11 cellular contexts compared by ENCODE assay signal in genomic region chr15:74844319-74845207, GRCh38. TPM values are rescaled to one million over a fixed set of nuclear protein-coding genes. Genes with fewer than 3 reads are reported as not detected.
DNase-seq lines count a peak whose midpoint lies in the region; ATAC-seq, FAIRE-seq and TF ChIP-seq lines count a peak whose summit lies in the region.
"Had no signal": no experiment of that assay in that cellular context is flagged by ENCODE, and none has a peak within 500 bp of the region (broad histone marks: within the 10 kb centered on the region; RNA-seq: fewer than 3 reads in every experiment).

No MANE protein-coding gene starts in this region.

- intact Hi-C loops in activated CD4-positive, alpha-beta memory T cell treated with anti-CD3 and anti-CD28 coated beads for 36 hours (cut with micrococcal nuclease) = loop anchor here (1.0 to 5.0 kb wide), 5 partner anchors 26 to 608 kb away; partner anchors contain the start of genes CSK, FAM219B, MPI and SIN3A
- intact Hi-C loops in tibial artery (cut with DNase I; ENCODE audit: low total_unique reads) = no loop called here

- H3K27me3 Mint-ChIP-seq in activated T-cell treated with anti-CD3 and anti-CD28 coated beads, Interleukin-2, amount 50 U/mL, for 4 hours (ENCODE audit: low read depth) = no peaks in the 10 kb centered on the region
- no peaks in the 10 kb centered on the region for H3K27me3 Mint-ChIP-seq in activated CD4-positive, alpha-beta memory T cell treated with anti-CD3 and anti-CD28 coated beads for 36 hours

- FAIRE-seq in GM12892 (lab: Jason Lieb, UNC) = no peak

- ATAC-seq in activated T-cell treated with anti-CD3 and anti-CD28 coated beads, Interleukin-2, amount 50 U/mL, for 4 hours = peak in 1 of 2 donors; percentile 0

- peak overlapping the region; percentile 10 for H3K27ac ChIP-seq in mesodermal cell (ENCODE audit: low read depth, low read length, severe bottlenecking)
- H3K27ac ChIP-seq in tibial artery = peak overlapping the region; percentile 89 to 96
- H3K27ac ChIP-seq: SJSA1 had no signal

- H3K9me3 ChIP-seq in mesodermal cell (ENCODE audit: control insufficient read depth, low read length) = no peaks in the 10 kb centered on the region
- no peaks in the 10 kb centered on the region for H3K9me3 ChIP-seq in tibial artery
- H3K9me3 ChIP-seq: SJSA1 had no signal

- H3K9me3 Mint-ChIP-seq in activated T-cell treated with anti-CD3 and anti-CD28 coated beads, Interleukin-2, amount 50 U/mL, for 4 hours = no peaks in the 10 kb centered on the region
- no peaks in the 10 kb centered on the region for H3K9me3 Mint-ChIP-seq in activated CD4-positive, alpha-beta memory T cell treated with anti-CD3 and anti-CD28 coated beads for 36 hours

- H3K4me1 Mint-ChIP-seq in activated T-cell treated with anti-CD3 and anti-CD28 coated beads, Interleukin-2, amount 50 U/mL, for 4 hours (ENCODE audit: low read depth) = peaks cover 39% of the 10 kb centered on the region
- peaks cover 44% of the 10 kb centered on the region for H3K4me1 Mint-ChIP-seq in activated CD4-positive, alpha-beta memory T cell treated with anti-CD3 and anti-CD28 coated beads for 36 hours (ENCODE audit: low read depth)

- TF ChIP-seq CTCF in tibial artery (IDR thresholded peaks at IDR 0.05) = no peak

- H3K4me3 ChIP-seq in mesodermal cell (ENCODE audit: extremely low read depth, insufficient read depth, low read length, poor library complexity, severe bottlenecking) (no peak overlapping the region), tibial artery (no peak overlapping the region)
- H3K4me3 ChIP-seq: SJSA1 had no signal

- no peak for DNase-seq in activated T-cell treated with anti-CD3 and anti-CD28 coated beads, Interleukin-2, amount 50 U/mL, for 4 hours
- DNase-seq in activated T-cell treated with anti-CD3 and anti-CD28 coated beads for 4 hours (no peak), tibial artery (no peak), DMS 273 (lab: John Stamatoyannopoulos, UW; ENCODE audit: unreplicated experiment) (no peak), DMS153 (lab: John Stamatoyannopoulos, UW) (no peak), GM12892 (ENCODE audit: insufficient read length) (no peak)
- DNase-seq in activated CD4-positive, alpha-beta memory T cell treated with anti-CD3 and anti-CD28 coated beads for 36 hours = peak; percentile 27
- DNase-seq: NCI-H2081 treated with DMSO at 0.1 percent for 48 hours had no signal

- no peaks in the 10 kb centered on the region for H3K27me3 ChIP-seq in tibial artery
- H3K27me3 ChIP-seq: SJSA1 had no signal

- TF ChIP-seq POLR2A in GM12892 (IDR thresholded peaks at IDR 0.05; ENCODE audit: low read depth, low read length) = no peak

- peaks cover 23% of the 10 kb centered on the region for H3K36me3 Mint-ChIP-seq in activated T-cell treated with anti-CD3 and anti-CD28 coated beads, Interleukin-2, amount 50 U/mL, for 4 hours (ENCODE audit: insufficient read depth)
- H3K36me3 Mint-ChIP-seq in activated CD4-positive, alpha-beta memory T cell treated with anti-CD3 and anti-CD28 coated beads for 36 hours = peaks cover 32% of the 10 kb centered on the region

- H3K4me3 Mint-ChIP-seq in activated T-cell treated with anti-CD3 and anti-CD28 coated beads, Interleukin-2, amount 50 U/mL, for 4 hours = peak overlapping the region; percentile 59
- H3K4me3 Mint-ChIP-seq in activated CD4-positive, alpha-beta memory T cell treated with anti-CD3 and anti-CD28 coated beads for 36 hours = peak overlapping the region; percentile 92

- POLR2A ChIA-PET in activated CD4-positive, alpha-beta memory T cell treated with anti-CD3 and anti-CD28 coated beads for 36 hours (lab: Charles Lee) = interaction anchor here (0.8 to 2.4 kb wide), 4 partner anchors 25 to 1212 kb away, joined by 3 to 9 read pairs (median 5); partner anchors contain the start of gene MPI

- peak overlapping the region; percentile 93 for H3K27ac Mint-ChIP-seq in activated CD4-positive, alpha-beta memory T cell treated with anti-CD3 and anti-CD28 coated beads for 36 hours

- H3K36me3 ChIP-seq in mesodermal cell (ENCODE audit: control insufficient read depth, insufficient read depth, low read length) (peaks cover 40% of the 10 kb centered on the region), tibial artery (peaks cover 19 to 52% (median 39%) of the 10 kb centered on the region in 3 donors)

- 92 to 94% methylated on average over 5 to 6 of the region's 12 CpGs for WGBS in mesodermal cell (ENCODE audit: insufficient coverage in 2 of 2), 2 experiments

- H3K4me1 ChIP-seq in mesodermal cell (ENCODE audit: control insufficient read depth, insufficient read depth, low read length, poor library complexity, severe bottlenecking) (peaks cover 9% of the 10 kb centered on the region), tibial artery (peaks cover 0 to 28% (median 19%) of the 10 kb centered on the region in 4 donors)

- CTCF ChIA-PET in activated CD4-positive, alpha-beta memory T cell treated with anti-CD3 and anti-CD28 coated beads for 36 hours (lab: Charles Lee) = interaction anchor here (0.6 to 5.3 kb wide), 13 partner anchors 25 to 211 kb away, joined by 3 to 41 read pairs (median 4); partner anchors contain the start of genes CSK and FAM219B

RNA-seq across cellular contexts. Expression of gene ULK3, which starts 1.6 kb away (rescaled TPM):
- 10 to 100 TPM; 52.8 to 64.7 (median 64.0) TPM for total RNA-seq in activated T-cell treated with anti-CD3 and anti-CD28 coated beads, Interleukin-2, amount 50 U/mL, for 4 hours
- total RNA-seq in activated CD4-positive, alpha-beta memory T cell treated with anti-CD3 and anti-CD28 coated beads for 36 hours = 10 to 100 TPM; 51.4 to 57.6 TPM
- 23.7 TPM for polyA plus RNA-seq in mesodermal cell (2013, experiment 1 of 2)
- 17.1 TPM for polyA plus RNA-seq in mesodermal cell (2013, experiment 2 of 2)
- polyA plus RNA-seq in GM12892 (2012; ENCODE audit: missing spikeins) = 25.0 TPM

RNA-seq across cellular contexts. Expression of gene CPLX3, which starts 18.1 kb away (rescaled TPM):
- under 1 TPM in 2 of 3 donors, not detected in 1; 0.23 to 0.32 TPM for total RNA-seq in activated T-cell treated with anti-CD3 and anti-CD28 coated beads, Interleukin-2, amount 50 U/mL, for 4 hours
- total RNA-seq in activated CD4-positive, alpha-beta memory T cell treated with anti-CD3 and anti-CD28 coated beads for 36 hours = not detected
- polyA plus RNA-seq in mesodermal cell (2013, experiment 1 of 2) = not detected
- polyA plus RNA-seq in mesodermal cell (2013, experiment 2 of 2) = not detected
- polyA plus RNA-seq in GM12892 (2012; ENCODE audit: missing spikeins) = not detected
- total RNA-seq: SJSA1 had no signal

RNA-seq across cellular contexts. Expression of gene SCAMP2, which starts 28.6 kb away (rescaled TPM):
- total RNA-seq in activated T-cell treated with anti-CD3 and anti-CD28 coated beads, Interleukin-2, amount 50 U/mL, for 4 hours = 10 to 100 TPM; 81.7 to 91.0 (median 82.9) TPM
- total RNA-seq in activated CD4-positive, alpha-beta memory T cell treated with anti-CD3 and anti-CD28 coated beads for 36 hours = 10 to 100 TPM; 77.6 to 79.5 TPM
- 31.9 TPM for polyA plus RNA-seq in mesodermal cell (2013, experiment 1 of 2)
- polyA plus RNA-seq in mesodermal cell (2013, experiment 2 of 2) = 34.8 TPM
- polyA plus RNA-seq in GM12892 (2012; ENCODE audit: missing spikeins) = 52.0 TPM

RNA-seq across cellular contexts. Expression of gene LMAN1L, which starts 31.9 kb away (rescaled TPM):
- total RNA-seq in activated T-cell treated with anti-CD3 and anti-CD28 coated beads, Interleukin-2, amount 50 U/mL, for 4 hours = under 1 TPM; 0.30 to 0.55 (median 0.40) TPM
- not detected for total RNA-seq in activated CD4-positive, alpha-beta memory T cell treated with anti-CD3 and anti-CD28 coated beads for 36 hours
- polyA plus RNA-seq in mesodermal cell (2013, experiment 1 of 2) = not detected
- not detected for polyA plus RNA-seq in mesodermal cell (2013, experiment 2 of 2)
- 0.45 TPM for polyA plus RNA-seq in GM12892 (2012; ENCODE audit: missing spikeins)
- total RNA-seq: SJSA1 had no signal
- polyA plus RNA-seq: neural cell had no signal

RNA-seq across cellular contexts. Expression of gene MPI, which starts 45.3 kb away (rescaled TPM):
- total RNA-seq in activated T-cell treated with anti-CD3 and anti-CD28 coated beads, Interleukin-2, amount 50 U/mL, for 4 hours = 10 to 100 TPM; 37.4 to 53.1 (median 46.6) TPM
- total RNA-seq in activated CD4-positive, alpha-beta memory T cell treated with anti-CD3 and anti-CD28 coated beads for 36 hours = 10 to 100 TPM; 56.4 to 60.0 TPM
- 29.0 TPM for polyA plus RNA-seq in mesodermal cell (2013, experiment 1 of 2)
- 23.3 TPM for polyA plus RNA-seq in mesodermal cell (2013, experiment 2 of 2)
- 73.3 TPM for polyA plus RNA-seq in GM12892 (2012; ENCODE audit: missing spikeins)
